4 cellular contexts compared by ENCODE assay signal in genomic region chr1:219933763-219934162, GRCh38. TPM values are rescaled to one million over a fixed set of nuclear protein-coding genes. Genes with fewer than 3 reads are reported as not detected.
"Had no signal": no experiment of that assay in that cellular context is flagged by ENCODE, and none has a peak within 500 bp of the region (broad histone marks: within the 10 kb centered on the region; RNA-seq: fewer than 3 reads in every experiment).

No MANE protein-coding gene starts in this region.

RNA-seq across cellular contexts. Expression of gene SLC30A10, which starts 5.4 kb away (rescaled TPM):
- total RNA-seq: HT-29, HT1080, IMR-90 had no signal
- polyA plus RNA-seq: IgD-negative memory B cell, IMR-90 had no signal
